ENCODE assay signal across 1 cellular context in genomic region chr1:5965586-5966131, GRCh38.
TF ChIP-seq lines count a peak whose summit lies in the region.

No MANE protein-coding gene starts in this region.

TF ChIP-seq in WTC11, 78 proteins besides CTCF, POLR2A, EP300 and RAD21 (continued from another document):
- TF ChIP-seq ARID4B (CRISPR knock-in tag; IDR thresholded peaks at IDR 0.05; ENCODE audit: borderline replicate concordance) (no peak), TEAD4 (CRISPR knock-in tag; IDR thresholded peaks at IDR 0.05) (no peak)
